ENCODE assay signal across 9 cellular contexts in the genomic region with DNA sequence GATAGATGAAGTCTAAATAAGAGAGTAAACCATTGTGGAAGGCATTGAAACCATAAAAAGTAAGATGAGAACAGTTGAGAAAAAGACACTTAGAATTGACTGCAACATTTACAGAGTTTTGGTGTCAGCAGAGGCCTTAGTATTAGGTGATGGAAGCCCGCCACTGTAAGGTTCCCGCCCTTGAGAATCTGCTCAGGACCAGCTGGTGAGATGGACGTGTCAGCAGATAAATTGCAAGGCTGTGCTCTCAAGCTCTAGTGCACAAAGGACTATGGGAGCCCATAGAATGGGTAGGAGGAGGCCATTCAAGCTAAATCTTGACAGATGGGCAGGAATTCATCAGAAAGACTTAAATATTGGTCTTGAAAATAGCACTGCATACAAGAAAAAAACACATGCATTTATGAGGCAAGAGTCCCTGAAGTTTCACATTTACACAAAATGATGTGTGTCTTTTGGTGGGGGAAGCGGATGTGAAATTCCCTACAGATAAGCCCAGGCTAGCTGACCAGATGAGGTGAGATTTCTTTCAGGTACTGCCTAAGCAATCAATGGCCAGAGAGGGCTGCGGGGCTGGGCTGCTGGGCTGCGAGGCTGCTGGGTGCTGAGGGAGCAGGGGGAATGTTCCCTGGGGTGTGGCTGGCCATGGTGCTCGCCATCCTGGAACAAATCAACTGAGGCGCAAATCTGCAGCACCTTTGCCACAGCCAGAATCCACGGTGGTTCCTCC. TPM values are rescaled to one million over a fixed set of nuclear protein-coding genes. Genes with fewer than 3 reads are reported as not detected.
DNase-seq lines count a peak whose midpoint lies in the region; ATAC-seq, FAIRE-seq and TF ChIP-seq lines count a peak whose summit lies in the region.
"Had no signal": no experiment of that assay in that cellular context is flagged by ENCODE, and none has a peak within 500 bp of the region (broad histone marks: within the 10 kb centered on the region; RNA-seq: fewer than 3 reads in every experiment).

No MANE protein-coding gene starts in this region.

- H3K27ac ChIP-seq in kidney (ENCODE audit: low read depth in 2 of 2, low read length in 2 of 2) (peak overlapping the region; percentile 3 to 18), vagina (peak overlapping the region; percentile 63)

- H3K27me3 ChIP-seq in vagina = no peaks in the 10 kb centered on the region

- peak overlapping the region; percentile 2 for H3K27ac Mint-ChIP-seq in stimulated activated naive CD8-positive, alpha-beta T cell treated with anti-CD3 and anti-CD28 coated beads, Interleukin-15, Interleukin-2, amounts not matched to agents 100 ng/mL and 50 ng/mL, for 24 hours
- H3K27ac Mint-ChIP-seq in stimulated activated naive CD8-positive, alpha-beta T cell treated with anti-CD3 and anti-CD28 coated beads, Interleukin-15, amount 100 ng/mL, for 72 hours = no peak overlapping the region
- H3K27ac Mint-ChIP-seq in WTC11 = no peak overlapping the region

- no peak overlapping the region for H3K9ac ChIP-seq in kidney (ENCODE audit: low read length in 2 of 2)

- H3K4me3 ChIP-seq in kidney (ENCODE audit: low read length in 2 of 2) = no peak overlapping the region
- H3K4me3 ChIP-seq in vagina = no peak overlapping the region

- POLR2A ChIA-PET in WTC11 (lab: Charles Lee) = no interaction called here

- no peaks in the 10 kb centered on the region for H3K36me3 Mint-ChIP-seq in stimulated activated naive CD8-positive, alpha-beta T cell treated with anti-CD3 and anti-CD28 coated beads, Interleukin-15, Interleukin-2, amounts not matched to agents 100 ng/mL and 50 ng/mL, for 24 hours (ENCODE audit: low read depth)
- no peaks in the 10 kb centered on the region for H3K36me3 Mint-ChIP-seq in WTC11

- H3K9me3 Mint-ChIP-seq in stimulated activated naive CD8-positive, alpha-beta T cell treated with anti-CD3 and anti-CD28 coated beads, Interleukin-15, Interleukin-2, amounts not matched to agents 100 ng/mL and 50 ng/mL, for 24 hours = no peaks in the 10 kb centered on the region
- H3K9me3 Mint-ChIP-seq in stimulated activated naive CD8-positive, alpha-beta T cell treated with anti-CD3 and anti-CD28 coated beads, Interleukin-15, amount 100 ng/mL, for 72 hours = no peaks in the 10 kb centered on the region
- no peaks in the 10 kb centered on the region for H3K9me3 Mint-ChIP-seq in WTC11

- H3K4me1 ChIP-seq in kidney (ENCODE audit: control insufficient read depth in 1 of 2, insufficient read depth in 1 of 2, low read depth in 1 of 2, low read length in 2 of 2) = peaks cover 31 to 35% of the 10 kb centered on the region in 2 donors
- H3K4me1 ChIP-seq in vagina = peaks cover 84% of the 10 kb centered on the region

- no peaks in the 10 kb centered on the region for H3K9me3 ChIP-seq in kidney (ENCODE audit: control insufficient read depth in 1 of 2, low read length in 2 of 2)
- no peaks in the 10 kb centered on the region for H3K9me3 ChIP-seq in vagina

- no peak for ATAC-seq in stimulated activated naive CD8-positive, alpha-beta T cell treated with anti-CD3 and anti-CD28 coated beads, Interleukin-15, amount 100 ng/mL, for 72 hours
- ATAC-seq in WTC11 (no peak), GM21619 (IDR thresholded peaks at IDR 0.05; ENCODE audit: unreplicated experiment) (no peak), HG03095 (IDR thresholded peaks at IDR 0.05; ENCODE audit: unreplicated experiment) (no peak)

- H3K27me3 Mint-ChIP-seq in stimulated activated naive CD8-positive, alpha-beta T cell treated with anti-CD3 and anti-CD28 coated beads, Interleukin-15, Interleukin-2, amounts not matched to agents 100 ng/mL and 50 ng/mL, for 24 hours = no peaks in the 10 kb centered on the region
- H3K27me3 Mint-ChIP-seq in stimulated activated naive CD8-positive, alpha-beta T cell treated with anti-CD3 and anti-CD28 coated beads, Interleukin-15, amount 100 ng/mL, for 72 hours = no peaks in the 10 kb centered on the region
- no peaks in the 10 kb centered on the region for H3K27me3 Mint-ChIP-seq in WTC11 (ENCODE audit: low read depth)

- DNase-seq in stimulated activated naive CD8-positive, alpha-beta T cell treated with anti-CD3 and anti-CD28 coated beads, Interleukin-15, amount 100 ng/mL, for 72 hours = no peak
- DNase-seq in kidney (peak; percentile 90), vagina (ENCODE audit: extremely low spot score in 2 of 2) (no peak), WTC11 (ENCODE audit: low spot score) (no peak)

- FAIRE-seq in kidney (lab: Jason Lieb, UNC) = no peak
- FAIRE-seq: H54 had no signal

- TF ChIP-seq CTCF in kidney (IDR thresholded peaks at IDR 0.05; ENCODE audit: borderline replicate concordance, extremely low read depth, insufficient read depth) (no peak), vagina (IDR thresholded peaks at IDR 0.05) (no peak), WTC11 (IDR thresholded peaks at IDR 0.05) (no peak)

- CTCF ChIA-PET in WTC11 (lab: Charles Lee) = no interaction called here

- intact Hi-C loops in kidney (cut with DNase I) (no loop called here), vagina (cut with DNase I) (loop anchor here (5.0 kb wide), 1 partner anchor 43 kb away; the partner anchor contains the start of gene SYPL1)

- H3K36me3 ChIP-seq in kidney (ENCODE audit: control insufficient read depth in 1 of 2, insufficient read depth in 2 of 2, low read length in 2 of 2) (no peaks in the 10 kb centered on the region), vagina (no peaks in the 10 kb centered on the region)

- no peak overlapping the region for H3K4me3 Mint-ChIP-seq in stimulated activated naive CD8-positive, alpha-beta T cell treated with anti-CD3 and anti-CD28 coated beads, Interleukin-15, Interleukin-2, amounts not matched to agents 100 ng/mL and 50 ng/mL, for 24 hours
- H3K4me3 Mint-ChIP-seq in stimulated activated naive CD8-positive, alpha-beta T cell treated with anti-CD3 and anti-CD28 coated beads, Interleukin-15, amount 100 ng/mL, for 72 hours = no peak overlapping the region
- H3K4me3 Mint-ChIP-seq in WTC11 = no peak overlapping the region

- peak; percentile 12; the same call in 1 of the 2 replicates for TF ChIP-seq POLR2A in Raji (IDR thresholded peaks at IDR 0.05; ENCODE audit: insufficient read depth, low read depth, low read length)
- no peak for TF ChIP-seq POLR2A in vagina (IDR thresholded peaks at IDR 0.05)

- peaks cover 58% of the 10 kb centered on the region for H3K4me1 Mint-ChIP-seq in stimulated activated naive CD8-positive, alpha-beta T cell treated with anti-CD3 and anti-CD28 coated beads, Interleukin-15, Interleukin-2, amounts not matched to agents 100 ng/mL and 50 ng/mL, for 24 hours (ENCODE audit: low read depth)
- peaks cover 64% of the 10 kb centered on the region for H3K4me1 Mint-ChIP-seq in stimulated activated naive CD8-positive, alpha-beta T cell treated with anti-CD3 and anti-CD28 coated beads, Interleukin-15, amount 100 ng/mL, for 72 hours
- peaks cover 26% of the 10 kb centered on the region for H3K4me1 Mint-ChIP-seq in WTC11

TF ChIP-seq in WTC11, 78 proteins besides CTCF, POLR2A, EP300 and RAD21:
- TF ChIP-seq SP1 (CRISPR knock-in tag; conservative IDR thresholded peaks at IDR 0.05) = no peak
TF ChIP-seq in WTC11: peak in this region for 0.

RNA-seq across cellular contexts. Expression of gene SYPL1, which starts 42.5 kb away (rescaled TPM):
- total RNA-seq in kidney = 111 TPM
- polyA plus RNA-seq in kidney (ENCODE audit: insufficient read depth, low read depth, low replicate concordance) = 90.8 TPM
- total RNA-seq in vagina = 76.9 TPM
- total RNA-seq in WTC11 (2021) = 48.5 to 54.8 TPM (median 49.6 TPM) in 3 replicates
